1 cellular context compared by ENCODE assay signal in genomic region chr2:120519469-120519868, GRCh38.
TF ChIP-seq lines count a peak whose summit lies in the region.

No MANE protein-coding gene starts in this region.

TF ChIP-seq in HepG2, 621 proteins besides CTCF, POLR2A, EP300 and RAD21 (continued from another document):
- TF ChIP-seq ZNF318 (CRISPR knock-in tag; IDR thresholded peaks at IDR 0.05) (no peak), SPEN (CRISPR knock-in tag; IDR thresholded peaks at IDR 0.05; ENCODE audit: low read depth) (no peak), SATB2 (CRISPR knock-in tag; IDR thresholded peaks at IDR 0.05) (no peak), MEIS1 (CRISPR knock-in tag; IDR thresholded peaks at IDR 0.05; ENCODE audit: borderline replicate concordance) (0 out of 2 replicates have a peak, but pooled peaks have one; percentile 59), SALL2 (CRISPR knock-in tag; IDR thresholded peaks at IDR 0.05) (no peak), ZNF354B (CRISPR knock-in tag; IDR thresholded peaks at IDR 0.05) (no peak), BCL3 (CRISPR knock-in tag; IDR thresholded peaks at IDR 0.05) (no peak), ZNF530 (CRISPR knock-in tag; IDR thresholded peaks at IDR 0.05; ENCODE audit: low read depth) (no peak), ZNF782 (CRISPR knock-in tag; IDR thresholded peaks at IDR 0.05; ENCODE audit: borderline replicate concordance) (0 out of 2 replicates have a peak, but pooled peaks have one; percentile 42), ZNF225 (CRISPR knock-in tag; IDR thresholded peaks at IDR 0.05) (no peak), ZNF263 (CRISPR knock-in tag; IDR thresholded peaks at IDR 0.05) (no peak), KIAA2018 (CRISPR knock-in tag; IDR thresholded peaks at IDR 0.05; ENCODE audit: borderline replicate concordance) (no peak), ZNF687 (CRISPR knock-in tag; IDR thresholded peaks at IDR 0.05) (peak; percentile 55), STAG1 (CRISPR knock-in tag; IDR thresholded peaks at IDR 0.05) (peak; percentile 59), THAP11 (CRISPR knock-in tag; IDR thresholded peaks at IDR 0.05) (no peak), ZNF773 (CRISPR knock-in tag; IDR thresholded peaks at IDR 0.05; ENCODE audit: borderline replicate concordance) (no peak), MIXL1 (CRISPR knock-in tag; IDR thresholded peaks at IDR 0.05) (no peak), ZFX (CRISPR knock-in tag; IDR thresholded peaks at IDR 0.05; ENCODE audit: low read depth) (0 out of 2 replicates have a peak, but pooled peaks have one; percentile 41), NCOR1 (IDR thresholded peaks at IDR 0.05; ENCODE audit: borderline replicate concordance, low read length) (no peak)
TF ChIP-seq in HepG2: peak in this region for 8.
